1 cellular context compared by ENCODE assay signal in the genomic region with DNA sequence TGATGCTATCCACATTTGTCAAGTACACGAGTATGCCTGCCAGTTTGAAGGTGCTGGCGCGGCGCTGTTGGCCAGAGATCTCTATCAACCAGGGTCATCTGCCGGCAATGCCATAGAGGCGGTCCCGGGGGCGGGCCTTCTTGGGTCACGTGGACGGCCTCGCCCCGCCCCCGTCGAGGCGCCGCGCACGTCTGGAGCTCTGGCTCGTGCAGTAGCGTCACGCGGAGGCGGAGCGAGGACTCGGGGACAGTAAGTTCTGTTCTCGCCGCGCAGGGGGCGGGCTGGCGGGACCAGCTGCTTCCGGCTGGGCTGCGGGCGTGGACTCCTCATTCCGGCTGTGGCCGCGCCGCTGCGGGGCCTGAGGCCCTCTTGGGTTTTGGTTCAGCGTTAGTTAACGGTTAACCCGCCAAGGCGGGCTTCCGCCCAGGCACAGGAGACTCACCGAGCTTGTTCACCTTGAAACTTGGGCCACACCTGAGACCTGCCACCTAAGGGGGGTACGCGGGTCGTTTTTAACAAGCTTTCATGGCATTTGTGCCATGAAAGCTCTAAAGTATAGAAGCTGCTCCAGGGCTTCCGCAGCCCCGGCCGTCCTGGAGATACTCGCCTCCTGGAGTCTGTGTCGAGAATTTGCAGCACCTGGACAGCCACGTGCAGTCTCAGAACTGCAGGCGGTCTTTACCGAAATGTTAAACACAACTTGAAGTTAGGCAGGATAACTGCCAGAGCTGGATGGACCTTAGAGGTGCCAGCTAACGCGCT.
TF ChIP-seq lines count a peak whose summit lies in the region.

Gene RFESD (plus strand): TSS at position 209 of the 762 bp plus-strand sequence. CDS start 5,495 bp downstream, outside the sequence.

TF ChIP-seq in K562, 482 proteins besides CTCF, POLR2A, EP300 and RAD21 (continued from another document and continues in another):
- TF ChIP-seq RBBP5 (IDR thresholded peaks at IDR 0.05; ENCODE audit: borderline replicate concordance, insufficient read depth, low read length, poor library complexity, severe bottlenecking) = peak; percentile 78
- TF ChIP-seq ZNF584 (CRISPR knock-in tag; IDR thresholded peaks at IDR 0.05; ENCODE audit: low read depth) = no peak
- peak; percentile 66 to 78; a peak in 2 of 4 replicates for TF ChIP-seq MLLT1 (IDR thresholded peaks at IDR 0.05)
- no peak for TF ChIP-seq FOXA3 (CRISPR knock-in tag; conservative IDR thresholded peaks at IDR 0.05 in 1 of 2, IDR thresholded peaks at IDR 0.05 in 1 of 2)
- no peak for TF ChIP-seq NFIX (CRISPR knock-in tag; IDR thresholded peaks at IDR 0.05; ENCODE audit: low read depth)
- peak; percentile 98 for TF ChIP-seq RAD51 (IDR thresholded peaks at IDR 0.05; ENCODE audit: borderline replicate concordance, low read depth)
- no peak for TF ChIP-seq ZNF436 (CRISPR knock-in tag; IDR thresholded peaks at IDR 0.05)
- TF ChIP-seq ZNF507 (tag; conservative IDR thresholded peaks at IDR 0.05) = no peak
- peak; percentile 79; the same call in 1 of the 2 replicates for TF ChIP-seq RB1 (IDR thresholded peaks at IDR 0.05; ENCODE audit: low read depth)
- no peak for TF ChIP-seq CHD1 (IDR thresholded peaks at IDR 0.05; ENCODE audit: low read length)
- no peak for TF ChIP-seq HNRNPUL1 (IDR thresholded peaks at IDR 0.05; ENCODE audit: low read length)
- peak; percentile 21; the same call in 1 of the 2 replicates for TF ChIP-seq HDAC2 (IDR thresholded peaks at IDR 0.05)
- peak; percentile 77; the same call in 1 of the 2 replicates for TF ChIP-seq FOXP1 (CRISPR knock-in tag; IDR thresholded peaks at IDR 0.05)
- TF ChIP-seq COPS2 (conservative IDR thresholded peaks at IDR 0.05) = no peak
- TF ChIP-seq E2F5 (CRISPR knock-in tag; IDR thresholded peaks at IDR 0.05) = no peak
- 0 out of 2 replicates have a peak, but pooled peaks have one; percentile 53 for TF ChIP-seq FOXK1 (CRISPR knock-in tag; IDR thresholded peaks at IDR 0.05; ENCODE audit: borderline replicate concordance)
- no peak for TF ChIP-seq MCM2 (IDR thresholded peaks at IDR 0.05; ENCODE audit: low read depth)
- TF ChIP-seq, protein P1, sequence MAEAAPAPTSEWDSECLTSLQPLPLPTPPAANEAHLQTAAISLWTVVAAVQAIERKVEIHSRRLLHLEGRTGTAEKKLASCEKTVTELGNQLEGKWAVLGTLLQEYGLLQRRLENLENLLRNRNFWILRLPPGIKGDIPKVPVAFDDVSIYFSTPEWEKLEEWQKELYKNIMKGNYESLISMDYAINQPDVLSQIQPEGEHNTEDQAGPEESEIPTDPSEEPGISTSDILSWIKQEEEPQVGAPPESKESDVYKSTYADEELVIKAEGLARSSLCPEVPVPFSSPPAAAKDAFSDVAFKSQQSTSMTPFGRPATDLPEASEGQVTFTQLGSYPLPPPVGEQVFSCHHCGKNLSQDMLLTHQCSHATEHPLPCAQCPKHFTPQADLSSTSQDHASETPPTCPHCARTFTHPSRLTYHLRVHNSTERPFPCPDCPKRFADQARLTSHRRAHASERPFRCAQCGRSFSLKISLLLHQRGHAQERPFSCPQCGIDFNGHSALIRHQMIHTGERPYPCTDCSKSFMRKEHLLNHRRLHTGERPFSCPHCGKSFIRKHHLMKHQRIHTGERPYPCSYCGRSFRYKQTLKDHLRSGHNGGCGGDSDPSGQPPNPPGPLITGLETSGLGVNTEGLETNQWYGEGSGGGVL (CRISPR knock-in tag; IDR thresholded peaks at IDR 0.05) = no peak
- no peak; the same call in none of the 2 replicates for TF ChIP-seq ZNF583 (CRISPR knock-in tag; IDR thresholded peaks at IDR 0.05)
- no peak for TF ChIP-seq HNRNPH1 (optimal IDR thresholded peaks at IDR 0.05; ENCODE audit: low read depth, low read length)
- TF ChIP-seq KDM2B (CRISPR knock-in tag; IDR thresholded peaks at IDR 0.05) = no peak
- no peak for TF ChIP-seq IRF9 (tag; IDR thresholded peaks at IDR 0.05)
- no peak for TF ChIP-seq ATF4 (CRISPR knock-in tag; IDR thresholded peaks at IDR 0.05)
- TF ChIP-seq RBFOX2 (IDR thresholded peaks at IDR 0.05; ENCODE audit: low read depth, low read length) = peak; percentile 98
- no peak for TF ChIP-seq STAG1 (CRISPR knock-in tag; IDR thresholded peaks at IDR 0.05; ENCODE audit: borderline replicate concordance)
- no peak for TF ChIP-seq RREB1 (CRISPR knock-in tag; IDR thresholded peaks at IDR 0.05)
- no peak for TF ChIP-seq ZNF347 (CRISPR knock-in tag; IDR thresholded peaks at IDR 0.05; ENCODE audit: low read depth)
- no peak for TF ChIP-seq ELK1 (CRISPR knock-in tag; IDR thresholded peaks at IDR 0.05)
- TF ChIP-seq CBX2 (IDR thresholded peaks at IDR 0.05; ENCODE audit: insufficient read depth, low read length, poor library complexity, severe bottlenecking) = no peak
- no peak for TF ChIP-seq TSC22D4 (tag; IDR thresholded peaks at IDR 0.05)
- no peak for TF ChIP-seq NR1H2 (CRISPR knock-in tag; IDR thresholded peaks at IDR 0.05)
- TF ChIP-seq TRIM25 (IDR thresholded peaks at IDR 0.05; ENCODE audit: borderline replicate concordance) = no peak
- no peak for TF ChIP-seq HDAC3 (IDR thresholded peaks at IDR 0.05; ENCODE audit: borderline replicate concordance, partially characterized antibody)
- TF ChIP-seq SRSF3 (IDR thresholded peaks at IDR 0.05; ENCODE audit: insufficient read depth, low read length) = no peak
- peak; percentile 86 for TF ChIP-seq POLR2H (tag; IDR thresholded peaks at IDR 0.05; ENCODE audit: low read depth)
- no peak for TF ChIP-seq ZNF76 (CRISPR knock-in tag; IDR thresholded peaks at IDR 0.05; ENCODE audit: borderline replicate concordance)
- TF ChIP-seq ZNF121 (CRISPR knock-in tag; conservative IDR thresholded peaks at IDR 0.05) = no peak
- TF ChIP-seq ZNF696 (CRISPR knock-in tag; conservative IDR thresholded peaks at IDR 0.05) = no peak
- no peak for TF ChIP-seq DIDO1 (tag; IDR thresholded peaks at IDR 0.05; ENCODE audit: low read depth)
- TF ChIP-seq MEF2D (tag; conservative IDR thresholded peaks at IDR 0.05; ENCODE audit: low read depth) = no peak
- no peak for TF ChIP-seq NUFIP1 (IDR thresholded peaks at IDR 0.05; ENCODE audit: partially characterized antibody)
- TF ChIP-seq, protein P2, sequence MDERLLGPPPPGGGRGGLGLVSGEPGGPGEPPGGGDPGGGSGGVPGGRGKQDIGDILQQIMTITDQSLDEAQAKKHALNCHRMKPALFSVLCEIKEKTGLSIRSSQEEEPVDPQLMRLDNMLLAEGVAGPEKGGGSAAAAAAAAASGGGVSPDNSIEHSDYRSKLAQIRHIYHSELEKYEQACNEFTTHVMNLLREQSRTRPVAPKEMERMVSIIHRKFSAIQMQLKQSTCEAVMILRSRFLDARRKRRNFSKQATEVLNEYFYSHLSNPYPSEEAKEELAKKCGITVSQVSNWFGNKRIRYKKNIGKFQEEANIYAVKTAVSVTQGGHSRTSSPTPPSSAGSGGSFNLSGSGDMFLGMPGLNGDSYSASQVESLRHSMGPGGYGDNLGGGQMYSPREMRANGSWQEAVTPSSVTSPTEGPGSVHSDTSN (CRISPR knock-in tag; IDR thresholded peaks at IDR 0.05; ENCODE audit: low read depth) = no peak
- TF ChIP-seq, protein P2 (tag; conservative IDR thresholded peaks at IDR 0.05; ENCODE audit: low read depth) = no peak
